In the genomic region with DNA sequence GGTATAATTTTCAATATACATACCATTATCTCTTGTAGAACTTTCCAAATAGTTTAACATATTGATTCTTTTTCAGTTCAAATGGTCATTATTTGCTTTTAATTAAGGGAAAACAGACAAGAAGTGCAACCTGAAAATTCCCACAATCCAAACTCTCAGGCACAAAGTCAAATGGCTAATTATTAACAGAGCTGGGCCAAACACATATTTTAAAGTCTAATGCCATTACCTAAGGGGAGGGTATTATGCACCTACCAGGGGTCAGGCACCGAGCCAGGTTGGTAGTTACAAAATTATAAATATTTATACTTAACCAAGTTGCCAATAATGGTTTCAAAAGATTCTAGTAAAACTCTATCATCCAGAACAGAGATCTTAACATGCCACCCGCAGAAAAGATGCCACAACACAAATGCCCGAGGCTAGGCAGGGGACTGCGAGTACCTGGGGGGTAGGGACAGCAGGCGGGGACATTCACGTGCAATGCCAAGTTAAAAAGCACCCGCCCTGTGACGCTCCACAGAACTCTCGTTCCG, we compare ENCODE assay signal across 31 cellular contexts. TPM values are rescaled to one million over a fixed set of nuclear protein-coding genes. Genes with fewer than 3 reads are reported as not detected.
A peak's percentile ranks its signal among the peaks of the same experiment; 100 is the strongest.
DNase-seq lines count a peak whose midpoint lies in the region; ATAC-seq, FAIRE-seq and TF ChIP-seq lines count a peak whose summit lies in the region.
"Had no signal": no experiment of that assay in that cellular context is flagged by ENCODE, and none has a peak within 500 bp of the region (broad histone marks: within the 10 kb centered on the region; RNA-seq: fewer than 3 reads in every experiment).

No MANE protein-coding gene starts in this region.

- TF ChIP-seq POLR2A in sigmoid colon (IDR thresholded peaks at IDR 0.05), result no peak

- H3K36me3 ChIP-seq in kidney (ENCODE audit: control insufficient read depth in 1 of 2, insufficient read depth in 2 of 2, low read length in 2 of 2), result peaks cover 11 to 18% of the 10 kb centered on the region in 2 donors
- peaks cover 14 to 77% of the 10 kb centered on the region in 2 experiments for H3K36me3 ChIP-seq in mesenchymal stem cell (ENCODE audit: control insufficient read depth in 1 of 2, insufficient read depth in 2 of 2, low read depth in 1 of 2, low read length in 2 of 2)
- H3K36me3 ChIP-seq in sigmoid colon, result peaks cover 10 to 100% (median 54%) of the 10 kb centered on the region in 4 donors
- H3K36me3 ChIP-seq in effector memory CD4-positive, alpha-beta T cell (ENCODE audit: control insufficient read depth, insufficient read depth, low read length), result peaks cover 85% of the 10 kb centered on the region

- peak; percentile 69 for DNase-seq in HuH-7 (ENCODE audit: low spot score)
- peak; percentile 92 for DNase-seq in kidney
- DNase-seq in mesenchymal stem cell, result no peak
- no peak for DNase-seq in sigmoid colon
- no peak for DNase-seq in AG08395 (ENCODE audit: low spot score)
- DNase-seq in effector memory CD4-positive, alpha-beta T cell, result no peak
- DNase-seq: activated CD4-positive, alpha-beta T cell treated with anti-CD3 and anti-CD28 coated beads, Interleukin-2, amount 10 ng/mL, durations not matched to agents 24 days and 14 days; activated CD8-positive, alpha-beta memory T cell treated with anti-CD3 and anti-CD28 coated beads for 24 hours; activated effector memory CD4-positive, alpha-beta T cell treated with Interleukin-2 at 50 U/mL for 16 hours; activated T-cell treated with anti-CD3 and anti-CD28 coated beads for 4 hours; COR-L47; effector memory CD8-positive, alpha-beta T cell; HCEC 1CT; heart right ventricle; NCI-H1092; NCI-H1694 treated with DMSO at 0.1 percent for 48 hours; NCI-H2171; NCI-H510A; RPMI8226; stimulated activated CD4-positive, alpha-beta T cell treated with anti-CD3 and anti-CD28 coated beads, Interleukin-15, amount 100 ng/mL, for 24 hours; stimulated activated CD4-positive, alpha-beta T cell treated with anti-CD3 and anti-CD28 coated beads, Interleukin-4, amount 100 ng/mL, for 4 hours; transverse colon had no signal

- H3K9ac ChIP-seq in kidney (ENCODE audit: low read length in 2 of 2), result no peak overlapping the region
- H3K9ac ChIP-seq in mesenchymal stem cell (ENCODE audit: low read length), result no peak overlapping the region
- H3K9ac ChIP-seq: BLaER1, neural progenitor cell had no signal

- H3K27me3 ChIP-seq in mesenchymal stem cell (ENCODE audit: control insufficient read depth in 1 of 2, insufficient read depth in 1 of 2, low read length in 2 of 2), result no peaks in the 10 kb centered on the region
- H3K27me3 ChIP-seq in sigmoid colon, result no peaks in the 10 kb centered on the region
- no peaks in the 10 kb centered on the region for H3K27me3 ChIP-seq in effector memory CD4-positive, alpha-beta T cell (replicated peaks; ENCODE audit: control insufficient read depth, insufficient read depth, low read length, poor library complexity, severe bottlenecking)
- H3K27me3 ChIP-seq: ascending aorta, BLaER1, cardiac muscle cell, heart right ventricle, neural progenitor cell, SJSA1, transverse colon had no signal

- H3K4ac ChIP-seq in mesenchymal stem cell (ENCODE audit: low read depth in 1 of 2, low read length in 2 of 2), result no peak overlapping the region

- H3K4me3 ChIP-seq in kidney (ENCODE audit: low read length in 2 of 2), result peak overlapping the region in 1 of 2 donors; percentile 28
- no peak overlapping the region for H3K4me3 ChIP-seq in mesenchymal stem cell (ENCODE audit: insufficient read depth in 1 of 2, low read depth in 1 of 2, low read length in 2 of 2)
- H3K4me3 ChIP-seq in sigmoid colon, result no peak overlapping the region
- H3K4me3 ChIP-seq in effector memory CD4-positive, alpha-beta T cell (ENCODE audit: insufficient read depth, low read depth, low read length, poor library complexity, severe bottlenecking), result no peak overlapping the region
- H3K4me3 ChIP-seq: ascending aorta, BLaER1, cardiac muscle cell, heart right ventricle, neural progenitor cell, SJSA1, transverse colon had no signal

- no peak overlapping the region for H3K14ac ChIP-seq in mesenchymal stem cell (ENCODE audit: low read length in 2 of 2)

- H2BK5ac ChIP-seq in mesenchymal stem cell (ENCODE audit: low read depth, low read length, poor library complexity, severe bottlenecking), result no peak overlapping the region

- ATAC-seq in HG03432 (IDR thresholded peaks at IDR 0.05; ENCODE audit: unreplicated experiment) (no peak), GM21528 (IDR thresholded peaks at IDR 0.05; ENCODE audit: low FRiP score, unreplicated experiment) (no peak)
- ATAC-seq: effector memory CD8-positive, alpha-beta T cell; esophagus mucosa; heart right ventricle had no signal

- intact Hi-C loops in kidney (cut with DNase I) (no loop called here), sigmoid colon (cut with DNase I) (no loop called here)

- H3K4me1 ChIP-seq in kidney (ENCODE audit: control insufficient read depth in 1 of 2, insufficient read depth in 1 of 2, low read depth in 1 of 2, low read length in 2 of 2) (peaks cover 16% of the 10 kb centered on the region in 2 donors), mesenchymal stem cell (ENCODE audit: control insufficient read depth, insufficient read depth, low read depth, low read length) (peaks cover 13% of the 10 kb centered on the region), sigmoid colon (peaks cover 0 to 94% (median 50%) of the 10 kb centered on the region in 4 donors)
- H3K4me1 ChIP-seq in effector memory CD4-positive, alpha-beta T cell (ENCODE audit: control insufficient read depth, insufficient read depth, low read length, poor library complexity, severe bottlenecking), result no peaks in the 10 kb centered on the region
- H3K4me1 ChIP-seq: ascending aorta, BLaER1, SJSA1 had no signal

- 95% methylated on average over 9 of the region's 10 CpGs for WGBS in mesenchymal stem cell
- WGBS in sigmoid colon, 2 donors, result 29 to 79% methylated on average over 10 of the region's 10 CpGs

- H3K18ac ChIP-seq in mesenchymal stem cell (ENCODE audit: low read depth in 1 of 2, low read length in 2 of 2), result no peak overlapping the region

- no peak for TF ChIP-seq EP300 in sigmoid colon (IDR thresholded peaks at IDR 0.05)

- H3K4me2 ChIP-seq in mesenchymal stem cell (ENCODE audit: low read length, poor library complexity, severe bottlenecking), result peak overlapping the region; percentile 60
- H3K4me2 ChIP-seq: BLaER1, neural progenitor cell had no signal

- H4K91ac ChIP-seq in mesenchymal stem cell (ENCODE audit: low read length), result no peak overlapping the region

- no peak overlapping the region for H4K8ac ChIP-seq in mesenchymal stem cell (ENCODE audit: low read length)

- no peak for TF ChIP-seq CTCF in kidney (IDR thresholded peaks at IDR 0.05; ENCODE audit: borderline replicate concordance, extremely low read depth, insufficient read depth)
- no peak for TF ChIP-seq CTCF in sigmoid colon (IDR thresholded peaks at IDR 0.05)

- H3K23ac ChIP-seq in mesenchymal stem cell (ENCODE audit: low read length in 2 of 2), result no peak overlapping the region

- peak overlapping the region; percentile 76 for H2AK5ac ChIP-seq in mesenchymal stem cell (ENCODE audit: low read length, severe bottlenecking)

- no peak overlapping the region for H2BK15ac ChIP-seq in mesenchymal stem cell (ENCODE audit: low read depth, poor library complexity, severe bottlenecking)

- no peak overlapping the region for H2BK12ac ChIP-seq in mesenchymal stem cell (ENCODE audit: low read length in 2 of 2)

- no peak overlapping the region for H2BK120ac ChIP-seq in mesenchymal stem cell (ENCODE audit: low read depth, low read length)

- no peak overlapping the region for H2AFZ ChIP-seq in mesenchymal stem cell (ENCODE audit: low read depth, low read length)
- H2AFZ ChIP-seq: neural progenitor cell had no signal

- H3K9me3 ChIP-seq in kidney (ENCODE audit: control insufficient read depth in 1 of 2, low read length in 2 of 2) (no peaks in the 10 kb centered on the region), mesenchymal stem cell (ENCODE audit: control insufficient read depth, low read length) (no peaks in the 10 kb centered on the region), sigmoid colon (no peaks in the 10 kb centered on the region)
- no peaks in the 10 kb centered on the region for H3K9me3 ChIP-seq in effector memory CD4-positive, alpha-beta T cell (ENCODE audit: control insufficient read depth, low read length)
- H3K9me3 ChIP-seq: ascending aorta, BLaER1, heart right ventricle, SJSA1, transverse colon had no signal

- peaks cover 24% of the 10 kb centered on the region for H3K79me1 ChIP-seq in mesenchymal stem cell (replicated peaks; ENCODE audit: low read length, poor library complexity, severe bottlenecking)

- H3K27ac ChIP-seq in kidney (ENCODE audit: low read depth in 2 of 2, low read length in 2 of 2), result peak overlapping the region in 1 of 2 donors; percentile 73
- H3K27ac ChIP-seq in mesenchymal stem cell (ENCODE audit: low read length, poor library complexity, severe bottlenecking), result peak overlapping the region; percentile 89
- H3K27ac ChIP-seq in sigmoid colon, result peak overlapping the region in 3 of 4 donors; percentile 29 to 52 (median 42)
- H3K27ac ChIP-seq in effector memory CD4-positive, alpha-beta T cell (ENCODE audit: insufficient read depth, low read length, poor library complexity, severe bottlenecking), result no peak overlapping the region
- H3K27ac ChIP-seq: ascending aorta, BLaER1, cardiac muscle cell, heart right ventricle, neural progenitor cell, SJSA1 had no signal

- FAIRE-seq in kidney (lab: Jason Lieb, UNC), result peak; percentile 77
- FAIRE-seq: colon had no signal

RNA-seq across cellular contexts. Expression of a gene that starts 15.0 kb away (rescaled TPM):
- total RNA-seq in kidney (80.2 TPM), sigmoid colon (100 to 1,000 TPM; 134 to 195 (median 169) TPM)
- polyA plus RNA-seq in kidney (ENCODE audit: insufficient read depth, low read depth, low replicate concordance) (13.1 TPM), sigmoid colon (10 to 100 TPM in 1 of 3 donors, 1 to 10 TPM in 2; 5.4 to 62.2 (median 6.9) TPM)
- 30.8 TPM for polyA plus RNA-seq in mesenchymal stem cell (2013, experiment 1 of 2)
- 30.9 TPM for polyA plus RNA-seq in mesenchymal stem cell (2013, experiment 2 of 2)

Comparison
In these comparisons a context has a peak if more than half of its experiments do, and no peak if none do; other contexts are left out.
1. DNase-seq: peak in HuH-7 (single experiment) and kidney (single experiment); none in mesenchymal stem cell (single experiment), sigmoid colon (single experiment), AG08395 (single experiment) and effector memory CD4-positive, alpha-beta T cell (0 of 3).